2 cellular contexts compared by ENCODE assay signal in the genomic region with DNA sequence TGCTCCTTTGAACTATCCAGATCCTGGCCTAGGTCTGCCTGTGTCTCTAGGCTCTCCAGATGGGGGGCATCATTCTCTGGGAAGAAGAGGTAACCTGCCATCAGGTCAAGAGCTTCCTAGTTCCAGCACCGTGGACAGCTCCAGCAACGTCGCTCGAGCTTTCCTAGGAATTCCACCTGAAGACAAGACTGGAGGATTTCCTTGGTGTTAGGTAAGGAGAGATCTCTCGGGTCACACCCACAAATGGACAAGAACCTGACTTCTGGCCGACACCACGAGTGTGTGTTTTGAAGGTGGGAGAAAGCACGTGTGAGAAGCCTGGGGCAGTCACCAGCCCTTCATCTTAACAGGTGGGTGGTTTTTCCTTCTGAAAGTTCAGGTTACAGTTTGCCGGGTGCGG.
TF ChIP-seq lines count a peak whose summit lies in the region.

No MANE protein-coding gene starts in this region.

TF ChIP-seq in HepG2, 621 proteins besides CTCF, POLR2A, EP300 and RAD21 (continues in another document):
- TF ChIP-seq RELA (CRISPR knock-in tag; IDR thresholded peaks at IDR 0.05) (no peak), ZSCAN9 (CRISPR knock-in tag; IDR thresholded peaks at IDR 0.05; ENCODE audit: borderline replicate concordance) (peak; percentile 44; the same call in 1 of the 2 replicates), MIER2 (CRISPR knock-in tag; IDR thresholded peaks at IDR 0.05) (peak; percentile 96), ZNF746 (CRISPR knock-in tag; IDR thresholded peaks at IDR 0.05) (no peak), IRX3 (CRISPR knock-in tag; IDR thresholded peaks at IDR 0.05; ENCODE audit: borderline replicate concordance, low read depth) (0 out of 2 replicates have a peak, but pooled peaks have one; percentile 31), RARA (CRISPR knock-in tag; IDR thresholded peaks at IDR 0.05) (peak; percentile 22; the same call in 1 of the 2 replicates), ZNF138 (CRISPR knock-in tag; IDR thresholded peaks at IDR 0.05; ENCODE audit: low read depth) (no peak), HDAC6 (IDR thresholded peaks at IDR 0.05; ENCODE audit: low read depth, low read length) (no peak), NKX3-1 (CRISPR knock-in tag; IDR thresholded peaks at IDR 0.05) (peak; percentile 67; the same call in 1 of the 2 replicates), ZSCAN20 (CRISPR knock-in tag; IDR thresholded peaks at IDR 0.05; ENCODE audit: borderline replicate concordance) (no peak), CBFB (CRISPR knock-in tag; IDR thresholded peaks at IDR 0.05) (no peak), BORCS8-MEF2B (CRISPR knock-in tag; IDR thresholded peaks at IDR 0.05) (peak; percentile 35; the same call in 1 of the 2 replicates), SAP130 (CRISPR knock-in tag; IDR thresholded peaks at IDR 0.05; ENCODE audit: low read depth) (peak; percentile 33; the same call in 1 of the 2 replicates), ZNF563 (CRISPR knock-in tag; IDR thresholded peaks at IDR 0.05) (peak; percentile 46; the same call in 1 of the 2 replicates), ZNF660 (CRISPR knock-in tag; IDR thresholded peaks at IDR 0.05; ENCODE audit: borderline replicate concordance, low read depth) (no peak), ZNF501 (CRISPR knock-in tag; IDR thresholded peaks at IDR 0.05) (no peak), CBX2 (IDR thresholded peaks at IDR 0.05; ENCODE audit: low read depth, low read length) (no peak), CBX2 (CRISPR knock-in tag; IDR thresholded peaks at IDR 0.05; ENCODE audit: low read depth) (no peak)
- TF ChIP-seq, protein P1, sequence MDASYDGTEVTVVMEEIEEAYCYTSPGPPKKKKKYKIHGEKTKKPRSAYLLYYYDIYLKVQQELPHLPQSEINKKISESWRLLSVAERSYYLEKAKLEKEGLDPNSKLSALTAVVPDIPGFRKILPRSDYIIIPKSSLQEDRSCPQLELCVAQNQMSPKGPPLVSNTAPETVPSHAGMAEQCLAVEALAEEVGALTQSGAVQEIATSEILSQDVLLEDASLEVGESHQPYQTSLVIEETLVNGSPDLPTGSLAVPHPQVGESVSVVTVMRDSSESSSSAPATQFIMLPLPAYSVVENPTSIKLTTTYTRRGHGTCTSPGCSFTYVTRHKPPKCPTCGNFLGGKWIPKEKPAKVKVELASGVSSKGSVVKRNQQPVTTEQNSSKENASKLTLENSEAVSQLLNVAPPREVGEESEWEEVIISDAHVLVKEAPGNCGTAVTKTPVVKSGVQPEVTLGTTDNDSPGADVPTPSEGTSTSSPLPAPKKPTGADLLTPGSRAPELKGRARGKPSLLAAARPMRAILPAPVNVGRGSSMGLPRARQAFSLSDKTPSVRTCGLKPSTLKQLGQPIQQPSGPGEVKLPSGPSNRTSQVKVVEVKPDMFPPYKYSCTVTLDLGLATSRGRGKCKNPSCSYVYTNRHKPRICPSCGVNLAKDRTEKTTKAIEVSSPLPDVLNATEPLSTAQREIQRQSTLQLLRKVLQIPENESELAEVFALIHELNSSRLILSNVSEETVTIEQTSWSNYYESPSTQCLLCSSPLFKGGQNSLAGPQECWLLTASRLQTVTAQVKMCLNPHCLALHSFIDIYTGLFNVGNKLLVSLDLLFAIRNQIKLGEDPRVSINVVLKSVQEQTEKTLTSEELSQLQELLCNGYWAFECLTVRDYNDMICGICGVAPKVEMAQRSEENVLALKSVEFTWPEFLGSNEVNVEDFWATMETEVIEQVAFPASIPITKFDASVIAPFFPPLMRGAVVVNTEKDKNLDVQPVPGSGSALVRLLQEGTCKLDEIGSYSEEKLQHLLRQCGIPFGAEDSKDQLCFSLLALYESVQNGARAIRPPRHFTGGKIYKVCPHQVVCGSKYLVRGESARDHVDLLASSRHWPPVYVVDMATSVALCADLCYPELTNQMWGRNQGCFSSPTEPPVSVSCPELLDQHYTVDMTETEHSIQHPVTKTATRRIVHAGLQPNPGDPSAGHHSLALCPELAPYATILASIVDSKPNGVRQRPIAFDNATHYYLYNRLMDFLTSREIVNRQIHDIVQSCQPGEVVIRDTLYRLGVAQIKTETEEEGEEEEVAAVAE (CRISPR knock-in tag; IDR thresholded peaks at IDR 0.05; ENCODE audit: borderline replicate concordance), result 0 out of 2 replicates have a peak, but pooled peaks have one; percentile 41
- TF ChIP-seq, protein P2, sequence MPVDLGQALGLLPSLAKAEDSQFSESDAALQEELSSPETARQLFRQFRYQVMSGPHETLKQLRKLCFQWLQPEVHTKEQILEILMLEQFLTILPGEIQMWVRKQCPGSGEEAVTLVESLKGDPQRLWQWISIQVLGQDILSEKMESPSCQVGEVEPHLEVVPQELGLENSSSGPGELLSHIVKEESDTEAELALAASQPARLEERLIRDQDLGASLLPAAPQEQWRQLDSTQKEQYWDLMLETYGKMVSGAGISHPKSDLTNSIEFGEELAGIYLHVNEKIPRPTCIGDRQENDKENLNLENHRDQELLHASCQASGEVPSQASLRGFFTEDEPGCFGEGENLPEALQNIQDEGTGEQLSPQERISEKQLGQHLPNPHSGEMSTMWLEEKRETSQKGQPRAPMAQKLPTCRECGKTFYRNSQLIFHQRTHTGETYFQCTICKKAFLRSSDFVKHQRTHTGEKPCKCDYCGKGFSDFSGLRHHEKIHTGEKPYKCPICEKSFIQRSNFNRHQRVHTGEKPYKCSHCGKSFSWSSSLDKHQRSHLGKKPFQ (CRISPR knock-in tag; IDR thresholded peaks at IDR 0.05; ENCODE audit: insufficient replicate concordance), result no peak
- TF ChIP-seq, protein P3, sequence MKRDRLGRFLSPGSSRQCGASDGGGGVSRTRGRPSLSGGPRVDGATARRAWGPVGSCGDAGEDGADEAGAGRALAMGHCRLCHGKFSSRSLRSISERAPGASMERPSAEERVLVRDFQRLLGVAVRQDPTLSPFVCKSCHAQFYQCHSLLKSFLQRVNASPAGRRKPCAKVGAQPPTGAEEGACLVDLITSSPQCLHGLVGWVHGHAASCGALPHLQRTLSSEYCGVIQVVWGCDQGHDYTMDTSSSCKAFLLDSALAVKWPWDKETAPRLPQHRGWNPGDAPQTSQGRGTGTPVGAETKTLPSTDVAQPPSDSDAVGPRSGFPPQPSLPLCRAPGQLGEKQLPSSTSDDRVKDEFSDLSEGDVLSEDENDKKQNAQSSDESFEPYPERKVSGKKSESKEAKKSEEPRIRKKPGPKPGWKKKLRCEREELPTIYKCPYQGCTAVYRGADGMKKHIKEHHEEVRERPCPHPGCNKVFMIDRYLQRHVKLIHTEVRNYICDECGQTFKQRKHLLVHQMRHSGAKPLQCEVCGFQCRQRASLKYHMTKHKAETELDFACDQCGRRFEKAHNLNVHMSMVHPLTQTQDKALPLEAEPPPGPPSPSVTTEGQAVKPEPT (CRISPR knock-in tag; IDR thresholded peaks at IDR 0.05; ENCODE audit: low read depth), result no peak
- TF ChIP-seq, protein P4, sequence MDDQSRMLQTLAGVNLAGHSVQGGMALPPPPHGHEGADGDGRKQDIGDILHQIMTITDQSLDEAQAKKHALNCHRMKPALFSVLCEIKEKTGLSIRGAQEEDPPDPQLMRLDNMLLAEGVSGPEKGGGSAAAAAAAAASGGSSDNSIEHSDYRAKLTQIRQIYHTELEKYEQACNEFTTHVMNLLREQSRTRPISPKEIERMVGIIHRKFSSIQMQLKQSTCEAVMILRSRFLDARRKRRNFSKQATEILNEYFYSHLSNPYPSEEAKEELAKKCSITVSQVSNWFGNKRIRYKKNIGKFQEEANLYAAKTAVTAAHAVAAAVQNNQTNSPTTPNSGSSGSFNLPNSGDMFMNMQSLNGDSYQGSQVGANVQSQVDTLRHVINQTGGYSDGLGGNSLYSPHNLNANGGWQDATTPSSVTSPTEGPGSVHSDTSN (CRISPR knock-in tag; IDR thresholded peaks at IDR 0.05; ENCODE audit: borderline replicate concordance), result no peak

TF ChIP-seq in WTC11, 78 proteins besides CTCF, POLR2A, EP300 and RAD21 (continues in another document):
- TF ChIP-seq CREB1 (CRISPR knock-in tag; IDR thresholded peaks at IDR 0.05) (0 out of 2 replicates have a peak, but pooled peaks have one; percentile 47), GTF2I (CRISPR knock-in tag; conservative IDR thresholded peaks at IDR 0.05) (no peak), NFYB (CRISPR knock-in tag; conservative IDR thresholded peaks at IDR 0.05; ENCODE audit: low read depth) (no peak), ZNF263 (CRISPR knock-in tag; IDR thresholded peaks at IDR 0.05; ENCODE audit: low read depth) (no peak), SP1 (CRISPR knock-in tag; conservative IDR thresholded peaks at IDR 0.05) (no peak), TEAD1 (CRISPR knock-in tag; IDR thresholded peaks at IDR 0.05) (peak; percentile 84), CBFB (CRISPR knock-in tag; IDR thresholded peaks at IDR 0.05; ENCODE audit: low read depth) (no peak), JUN (CRISPR knock-in tag; IDR thresholded peaks at IDR 0.05) (peak; percentile 70; the same call in 1 of the 2 replicates), ZNF671 (CRISPR knock-in tag; IDR thresholded peaks at IDR 0.05) (no peak), ZNF232 (CRISPR knock-in tag; IDR thresholded peaks at IDR 0.05) (no peak), SMAD4 (CRISPR knock-in tag; IDR thresholded peaks at IDR 0.05) (peak; percentile 55; the same call in 1 of the 2 replicates), ZNF423 (CRISPR knock-in tag; IDR thresholded peaks at IDR 0.05) (no peak)
- TF ChIP-seq, protein P5, sequence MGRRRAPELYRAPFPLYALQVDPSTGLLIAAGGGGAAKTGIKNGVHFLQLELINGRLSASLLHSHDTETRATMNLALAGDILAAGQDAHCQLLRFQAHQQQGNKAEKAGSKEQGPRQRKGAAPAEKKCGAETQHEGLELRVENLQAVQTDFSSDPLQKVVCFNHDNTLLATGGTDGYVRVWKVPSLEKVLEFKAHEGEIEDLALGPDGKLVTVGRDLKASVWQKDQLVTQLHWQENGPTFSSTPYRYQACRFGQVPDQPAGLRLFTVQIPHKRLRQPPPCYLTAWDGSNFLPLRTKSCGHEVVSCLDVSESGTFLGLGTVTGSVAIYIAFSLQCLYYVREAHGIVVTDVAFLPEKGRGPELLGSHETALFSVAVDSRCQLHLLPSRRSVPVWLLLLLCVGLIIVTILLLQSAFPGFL (CRISPR knock-in tag; IDR thresholded peaks at IDR 0.05; ENCODE audit: borderline replicate concordance), result peak; percentile 75; the same call in 1 of the 2 replicates
- TF ChIP-seq, protein P6, sequence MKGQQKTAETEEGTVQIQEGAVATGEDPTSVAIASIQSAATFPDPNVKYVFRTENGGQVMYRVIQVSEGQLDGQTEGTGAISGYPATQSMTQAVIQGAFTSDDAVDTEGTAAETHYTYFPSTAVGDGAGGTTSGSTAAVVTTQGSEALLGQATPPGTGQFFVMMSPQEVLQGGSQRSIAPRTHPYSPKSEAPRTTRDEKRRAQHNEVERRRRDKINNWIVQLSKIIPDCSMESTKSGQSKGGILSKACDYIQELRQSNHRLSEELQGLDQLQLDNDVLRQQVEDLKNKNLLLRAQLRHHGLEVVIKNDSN (CRISPR knock-in tag; IDR thresholded peaks at IDR 0.05), result peak; percentile 58; the same call in 1 of the 2 replicates
- TF ChIP-seq, protein P7, sequence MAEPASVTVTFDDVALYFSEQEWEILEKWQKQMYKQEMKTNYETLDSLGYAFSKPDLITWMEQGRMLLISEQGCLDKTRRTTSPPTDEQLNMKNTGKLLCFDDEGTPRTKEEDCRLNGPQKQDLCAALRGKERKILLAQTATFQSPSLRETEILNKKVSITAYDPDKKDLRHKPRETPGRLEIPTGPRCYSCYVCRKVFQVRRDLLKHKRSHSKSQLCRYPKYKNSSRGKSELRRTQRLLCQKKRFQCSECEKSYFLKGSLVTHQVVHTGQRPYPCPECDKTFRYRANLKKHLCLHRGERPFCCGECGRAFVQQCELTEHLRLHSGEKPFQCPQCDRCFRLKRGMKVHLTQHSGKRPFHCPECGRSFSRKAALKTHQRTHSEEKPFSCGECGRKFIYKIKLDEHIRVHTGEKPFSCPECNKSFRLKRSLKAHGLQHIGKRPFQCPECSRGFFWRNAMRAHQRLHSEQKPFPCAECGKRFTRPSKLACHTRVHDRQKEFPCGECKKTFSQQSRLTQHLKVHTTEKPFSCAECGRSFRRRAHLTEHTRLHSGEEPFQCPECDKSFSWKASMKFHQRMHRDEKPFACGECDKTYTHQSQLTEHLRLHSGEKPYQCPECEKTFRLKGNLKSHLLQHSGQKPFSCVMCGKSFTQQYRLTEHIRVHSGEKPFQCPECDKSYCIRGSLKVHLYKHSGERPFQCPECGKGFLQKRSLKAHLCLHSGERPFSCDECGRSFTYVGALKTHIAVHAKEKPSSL (CRISPR knock-in tag; conservative IDR thresholded peaks at IDR 0.05), result no peak
- TF ChIP-seq, protein P8, sequence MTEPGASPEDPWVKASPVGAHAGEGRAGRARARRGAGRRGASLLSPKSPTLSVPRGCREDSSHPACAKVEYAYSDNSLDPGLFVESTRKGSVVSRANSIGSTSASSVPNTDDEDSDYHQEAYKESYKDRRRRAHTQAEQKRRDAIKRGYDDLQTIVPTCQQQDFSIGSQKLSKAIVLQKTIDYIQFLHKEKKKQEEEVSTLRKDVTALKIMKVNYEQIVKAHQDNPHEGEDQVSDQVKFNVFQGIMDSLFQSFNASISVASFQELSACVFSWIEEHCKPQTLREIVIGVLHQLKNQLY (CRISPR knock-in tag; IDR thresholded peaks at IDR 0.05), result no peak
- TF ChIP-seq, protein P9, sequence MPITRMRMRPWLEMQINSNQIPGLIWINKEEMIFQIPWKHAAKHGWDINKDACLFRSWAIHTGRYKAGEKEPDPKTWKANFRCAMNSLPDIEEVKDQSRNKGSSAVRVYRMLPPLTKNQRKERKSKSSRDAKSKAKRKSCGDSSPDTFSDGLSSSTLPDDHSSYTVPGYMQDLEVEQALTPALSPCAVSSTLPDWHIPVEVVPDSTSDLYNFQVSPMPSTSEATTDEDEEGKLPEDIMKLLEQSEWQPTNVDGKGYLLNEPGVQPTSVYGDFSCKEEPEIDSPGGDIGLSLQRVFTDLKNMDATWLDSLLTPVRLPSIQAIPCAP (CRISPR knock-in tag; IDR thresholded peaks at IDR 0.05), result peak; percentile 60; the same call in 1 of the 2 replicates
- TF ChIP-seq, protein P10, sequence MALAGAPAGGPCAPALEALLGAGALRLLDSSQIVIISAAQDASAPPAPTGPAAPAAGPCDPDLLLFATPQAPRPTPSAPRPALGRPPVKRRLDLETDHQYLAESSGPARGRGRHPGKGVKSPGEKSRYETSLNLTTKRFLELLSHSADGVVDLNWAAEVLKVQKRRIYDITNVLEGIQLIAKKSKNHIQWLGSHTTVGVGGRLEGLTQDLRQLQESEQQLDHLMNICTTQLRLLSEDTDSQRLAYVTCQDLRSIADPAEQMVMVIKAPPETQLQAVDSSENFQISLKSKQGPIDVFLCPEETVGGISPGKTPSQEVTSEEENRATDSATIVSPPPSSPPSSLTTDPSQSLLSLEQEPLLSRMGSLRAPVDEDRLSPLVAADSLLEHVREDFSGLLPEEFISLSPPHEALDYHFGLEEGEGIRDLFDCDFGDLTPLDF (CRISPR knock-in tag; IDR thresholded peaks at IDR 0.05), result no peak
- TF ChIP-seq, protein P11, sequence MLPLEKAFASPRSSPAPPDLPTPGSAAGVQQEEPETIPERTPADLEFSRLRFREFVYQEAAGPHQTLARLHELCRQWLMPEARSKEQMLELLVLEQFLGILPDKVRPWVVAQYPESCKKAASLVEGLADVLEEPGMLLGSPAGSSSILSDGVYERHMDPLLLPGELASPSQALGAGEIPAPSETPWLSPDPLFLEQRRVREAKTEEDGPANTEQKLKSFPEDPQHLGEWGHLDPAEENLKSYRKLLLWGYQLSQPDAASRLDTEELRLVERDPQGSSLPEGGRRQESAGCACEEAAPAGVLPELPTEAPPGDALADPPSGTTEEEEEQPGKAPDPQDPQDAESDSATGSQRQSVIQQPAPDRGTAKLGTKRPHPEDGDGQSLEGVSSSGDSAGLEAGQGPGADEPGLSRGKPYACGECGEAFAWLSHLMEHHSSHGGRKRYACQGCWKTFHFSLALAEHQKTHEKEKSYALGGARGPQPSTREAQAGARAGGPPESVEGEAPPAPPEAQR (CRISPR knock-in tag; IDR thresholded peaks at IDR 0.05), result no peak
